ENCODE assay signal across 13 cellular contexts in genomic region chr15:20497781-20498180, GRCh38. TPM values are rescaled to one million over a fixed set of nuclear protein-coding genes. Genes with fewer than 3 reads are reported as not detected.
"Had no signal": no experiment of that assay in that cellular context is flagged by ENCODE, and none has a peak within 500 bp of the region (broad histone marks: within the 10 kb centered on the region; RNA-seq: fewer than 3 reads in every experiment).

No MANE protein-coding gene starts in this region.

RNA-seq across cellular contexts. Expression of gene GOLGA6L6, which starts 43.8 kb away (rescaled TPM):
- total RNA-seq: esophagus mucosa, fibroblast of lung, gastrocnemius medialis, heart right ventricle, left ventricle myocardium inferior, lower lobe of right lung, occipital lobe, prostate gland, renal cortical epithelial cell, suprapubic skin, thyroid gland, upper lobe of left lung, uterus had no signal
- polyA plus RNA-seq: fibroblast of lung, heart right ventricle had no signal
